Comparison of ENCODE assay signal across 1 cellular context in genomic region chr10:28496481-28496961, GRCh38.
TF ChIP-seq lines count a peak whose summit lies in the region.

No MANE protein-coding gene starts in this region.

TF ChIP-seq in K562, 482 proteins besides CTCF, POLR2A, EP300 and RAD21 (continued from another document):
- TF ChIP-seq PBX2 (CRISPR knock-in tag; IDR thresholded peaks at IDR 0.05; ENCODE audit: low read depth) (no peak), PBX2 (tag; conservative IDR thresholded peaks at IDR 0.05; ENCODE audit: low read depth) (peak; percentile 24; the same call in 1 of the 2 replicates), SMAD3 (CRISPR knock-in tag; conservative IDR thresholded peaks at IDR 0.05) (no peak), ZBTB5 (IDR thresholded peaks at IDR 0.05) (no peak), ILK (tag; IDR thresholded peaks at IDR 0.05; ENCODE audit: borderline replicate concordance, low read depth) (no peak), CBFB (CRISPR knock-in tag; IDR thresholded peaks at IDR 0.05) (no peak), HNRNPLL (IDR thresholded peaks at IDR 0.05; ENCODE audit: low read depth, low read length, poor library complexity, severe bottlenecking) (no peak), SLC30A9 (CRISPR knock-in tag; IDR thresholded peaks at IDR 0.05) (no peak), TAL1 (IDR thresholded peaks at IDR 0.05) (peak; percentile 44), ZNF121 (CRISPR knock-in tag; conservative IDR thresholded peaks at IDR 0.05) (no peak), MAZ (CRISPR knock-in tag; conservative IDR thresholded peaks at IDR 0.05 in 1 of 2, IDR thresholded peaks at IDR 0.05 in 1 of 2) (no peak), NFRKB (IDR thresholded peaks at IDR 0.05; ENCODE audit: low read depth) (no peak), ZNF699 (CRISPR knock-in tag; IDR thresholded peaks at IDR 0.05; ENCODE audit: insufficient replicate concordance) (no peak), CTBP1 (IDR thresholded peaks at IDR 0.05; ENCODE audit: borderline replicate concordance) (peak; percentile 79), NCOR1 (IDR thresholded peaks at IDR 0.05) (peak; percentile 43), NFIC (IDR thresholded peaks at IDR 0.05) (peak; percentile 79), SIN3B (IDR thresholded peaks at IDR 0.05; ENCODE audit: low read depth) (no peak), CBX1 (IDR thresholded peaks at IDR 0.05; ENCODE audit: low read depth) (no peak), CCNT2 (IDR thresholded peaks at IDR 0.05; ENCODE audit: borderline replicate concordance, extremely low read depth, insufficient read length, low read depth, low read length) (peak; percentile 21), TGIF2 (CRISPR knock-in tag; IDR thresholded peaks at IDR 0.05) (no peak), ZNF140 (CRISPR knock-in tag; IDR thresholded peaks at IDR 0.05) (no peak), CREM (IDR thresholded peaks at IDR 0.05; ENCODE audit: low read depth) (peak; percentile 33; the same call in 1 of the 2 replicates), TSC22D4 (tag; IDR thresholded peaks at IDR 0.05) (no peak), ZNF444 (CRISPR knock-in tag; IDR thresholded peaks at IDR 0.05) (no peak), ZNF75A (CRISPR knock-in tag; IDR thresholded peaks at IDR 0.05) (no peak), ZNF445 (CRISPR knock-in tag; IDR thresholded peaks at IDR 0.05; ENCODE audit: low read depth) (no peak), HDAC3 (IDR thresholded peaks at IDR 0.05; ENCODE audit: borderline replicate concordance, partially characterized antibody) (no peak), KAT2B (IDR thresholded peaks at IDR 0.05; ENCODE audit: low read depth, low read length) (no peak)
- TF ChIP-seq, protein P1, sequence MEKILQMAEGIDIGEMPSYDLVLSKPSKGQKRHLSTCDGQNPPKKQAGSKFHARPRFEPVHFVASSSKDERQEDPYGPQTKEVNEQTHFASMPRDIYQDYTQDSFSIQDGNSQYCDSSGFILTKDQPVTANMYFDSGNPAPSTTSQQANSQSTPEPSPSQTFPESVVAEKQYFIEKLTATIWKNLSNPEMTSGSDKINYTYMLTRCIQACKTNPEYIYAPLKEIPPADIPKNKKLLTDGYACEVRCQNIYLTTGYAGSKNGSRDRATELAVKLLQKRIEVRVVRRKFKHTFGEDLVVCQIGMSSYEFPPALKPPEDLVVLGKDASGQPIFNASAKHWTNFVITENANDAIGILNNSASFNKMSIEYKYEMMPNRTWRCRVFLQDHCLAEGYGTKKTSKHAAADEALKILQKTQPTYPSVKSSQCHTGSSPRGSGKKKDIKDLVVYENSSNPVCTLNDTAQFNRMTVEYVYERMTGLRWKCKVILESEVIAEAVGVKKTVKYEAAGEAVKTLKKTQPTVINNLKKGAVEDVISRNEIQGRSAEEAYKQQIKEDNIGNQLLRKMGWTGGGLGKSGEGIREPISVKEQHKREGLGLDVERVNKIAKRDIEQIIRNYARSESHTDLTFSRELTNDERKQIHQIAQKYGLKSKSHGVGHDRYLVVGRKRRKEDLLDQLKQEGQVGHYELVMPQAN (IDR thresholded peaks at IDR 0.05; ENCODE audit: borderline replicate concordance), result no peak
- TF ChIP-seq, protein P2, sequence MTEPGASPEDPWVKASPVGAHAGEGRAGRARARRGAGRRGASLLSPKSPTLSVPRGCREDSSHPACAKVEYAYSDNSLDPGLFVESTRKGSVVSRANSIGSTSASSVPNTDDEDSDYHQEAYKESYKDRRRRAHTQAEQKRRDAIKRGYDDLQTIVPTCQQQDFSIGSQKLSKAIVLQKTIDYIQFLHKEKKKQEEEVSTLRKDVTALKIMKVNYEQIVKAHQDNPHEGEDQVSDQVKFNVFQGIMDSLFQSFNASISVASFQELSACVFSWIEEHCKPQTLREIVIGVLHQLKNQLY (CRISPR knock-in tag; conservative IDR thresholded peaks at IDR 0.05), result no peak
- TF ChIP-seq, protein P3, sequence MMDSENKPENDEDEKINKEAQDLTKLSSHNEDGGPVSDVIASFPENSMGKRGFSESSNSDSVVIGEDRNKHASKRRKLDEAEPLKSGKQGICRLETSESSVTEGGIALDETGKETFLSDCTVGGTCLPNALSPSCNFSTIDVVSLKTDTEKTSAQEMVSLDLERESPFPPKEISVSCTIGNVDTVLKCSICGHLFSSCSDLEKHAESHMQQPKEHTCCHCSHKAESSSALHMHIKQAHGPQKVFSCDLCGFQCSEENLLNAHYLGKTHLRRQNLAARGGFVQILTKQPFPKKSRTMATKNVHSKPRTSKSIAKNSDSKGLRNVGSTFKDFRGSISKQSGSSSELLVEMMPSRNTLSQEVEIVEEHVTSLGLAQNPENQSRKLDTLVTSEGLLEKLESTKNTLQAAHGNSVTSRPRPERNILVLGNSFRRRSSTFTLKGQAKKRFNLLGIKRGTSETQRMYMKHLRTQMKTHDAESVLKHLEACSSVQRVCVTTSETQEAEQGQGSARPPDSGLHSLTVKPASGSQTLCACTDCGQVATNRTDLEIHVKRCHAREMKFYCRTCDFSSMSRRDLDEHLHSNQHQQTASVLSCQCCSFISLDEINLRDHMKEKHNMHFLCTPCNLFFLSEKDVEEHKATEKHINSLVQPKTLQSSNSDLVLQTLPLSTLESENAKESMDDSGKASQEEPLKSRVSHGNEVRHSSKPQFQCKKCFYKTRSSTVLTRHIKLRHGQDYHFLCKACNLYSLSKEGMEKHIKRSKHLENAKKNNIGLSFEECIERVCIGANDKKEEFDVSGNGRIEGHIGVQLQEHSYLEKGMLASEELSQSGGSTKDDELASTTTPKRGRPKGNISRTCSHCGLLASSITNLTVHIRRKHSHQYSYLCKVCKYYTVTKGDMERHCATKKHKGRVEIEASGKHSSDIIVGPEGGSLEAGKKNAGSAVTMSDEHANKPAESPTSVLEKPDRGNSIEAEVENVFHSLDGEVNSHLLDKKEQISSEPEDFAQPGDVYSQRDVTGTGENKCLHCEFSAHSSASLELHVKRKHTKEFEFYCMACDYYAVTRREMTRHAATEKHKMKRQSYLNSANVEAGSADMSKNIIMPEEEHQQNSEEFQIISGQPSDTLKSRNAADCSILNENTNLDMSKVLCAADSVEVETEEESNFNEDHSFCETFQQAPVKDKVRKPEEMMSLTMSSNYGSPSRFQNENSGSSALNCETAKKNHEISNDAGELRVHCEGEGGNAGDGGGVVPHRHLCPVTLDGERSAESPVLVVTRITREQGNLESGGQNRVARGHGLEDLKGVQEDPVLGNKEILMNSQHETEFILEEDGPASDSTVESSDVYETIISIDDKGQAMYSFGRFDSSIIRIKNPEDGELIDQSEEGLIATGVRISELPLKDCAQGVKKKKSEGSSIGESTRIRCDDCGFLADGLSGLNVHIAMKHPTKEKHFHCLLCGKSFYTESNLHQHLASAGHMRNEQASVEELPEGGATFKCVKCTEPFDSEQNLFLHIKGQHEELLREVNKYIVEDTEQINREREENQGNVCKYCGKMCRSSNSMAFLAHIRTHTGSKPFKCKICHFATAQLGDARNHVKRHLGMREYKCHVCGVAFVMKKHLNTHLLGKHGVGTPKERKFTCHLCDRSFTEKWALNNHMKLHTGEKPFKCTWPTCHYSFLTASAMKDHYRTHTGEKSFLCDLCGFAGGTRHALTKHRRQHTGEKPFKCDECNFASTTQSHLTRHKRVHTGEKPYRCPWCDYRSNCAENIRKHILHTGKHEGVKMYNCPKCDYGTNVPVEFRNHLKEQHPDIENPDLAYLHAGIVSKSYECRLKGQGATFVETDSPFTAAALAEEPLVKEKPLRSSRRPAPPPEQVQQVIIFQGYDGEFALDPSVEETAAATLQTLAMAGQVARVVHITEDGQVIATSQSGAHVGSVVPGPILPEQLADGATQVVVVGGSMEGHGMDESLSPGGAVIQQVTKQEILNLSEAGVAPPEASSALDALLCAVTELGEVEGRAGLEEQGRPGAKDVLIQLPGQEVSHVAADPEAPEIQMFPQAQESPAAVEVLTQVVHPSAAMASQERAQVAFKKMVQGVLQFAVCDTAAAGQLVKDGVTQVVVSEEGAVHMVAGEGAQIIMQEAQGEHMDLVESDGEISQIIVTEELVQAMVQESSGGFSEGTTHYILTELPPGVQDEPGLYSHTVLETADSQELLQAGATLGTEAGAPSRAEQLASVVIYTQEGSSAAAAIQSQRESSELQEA (IDR thresholded peaks at IDR 0.05; ENCODE audit: low read depth), result no peak
